In genomic region chr13:113273856-113274590, GRCh38 we compare ENCODE assay signal across 12 cellular contexts. TPM values are rescaled to one million over a fixed set of nuclear protein-coding genes. Genes with fewer than 3 reads are reported as not detected.
A peak's percentile ranks its signal among the peaks of the same experiment; 100 is the strongest.
DNase-seq lines count a peak whose midpoint lies in the region; ATAC-seq and TF ChIP-seq lines count a peak whose summit lies in the region.
"Had no signal": no experiment of that assay in that cellular context is flagged by ENCODE, and none has a peak within 500 bp of the region (broad histone marks: within the 10 kb centered on the region; RNA-seq: fewer than 3 reads in every experiment).

No MANE protein-coding gene starts in this region.

- DNase-seq in Caki2 (ENCODE audit: low read depth) (peak; percentile 82), M059J (ENCODE audit: low read depth) (peak; percentile 54), dermis blood vessel endothelial cell (peak; percentile 19), neural crest cell (ENCODE audit: low read depth, low spot score) (no peak), NCI-H1048 (lab: John Stamatoyannopoulos, UW) (no peak)
- no peak for DNase-seq in stimulated activated CD4-positive, alpha-beta T cell treated with anti-CD3 and anti-CD28 coated beads, Interleukin-1b, Interleukin-23, amount 100 ng/mL, for 48 hours
- DNase-seq: effector memory CD8-positive, alpha-beta T cell; NCI-H2029; stimulated activated CD4-positive, alpha-beta T cell treated with anti-CD3 and anti-CD28 coated beads, Interleukin-2, amount 100 ng/mL, for 48 hours; SW 1271 had no signal

- H3K4me3 Mint-ChIP-seq in neural crest cell: no peak overlapping the region
- H3K4me3 Mint-ChIP-seq: effector memory CD8-positive, alpha-beta T cell had no signal

- H3K9me3 Mint-ChIP-seq in neural crest cell: peaks cover 7% of the 10 kb centered on the region
- H3K9me3 Mint-ChIP-seq: effector memory CD8-positive, alpha-beta T cell had no signal

- peak overlapping the region; percentile 92 for H3K27ac Mint-ChIP-seq in neural crest cell (ENCODE audit: unreplicated experiment)
- H3K27ac Mint-ChIP-seq: effector memory CD8-positive, alpha-beta T cell had no signal

- no peak for TF ChIP-seq CTCF in neural crest cell (conservative IDR thresholded peaks at IDR 0.05)

- ATAC-seq in GM21825 (IDR thresholded peaks at IDR 0.05; ENCODE audit: unreplicated experiment): no peak
- no peak for ATAC-seq in GM21619 (IDR thresholded peaks at IDR 0.05; ENCODE audit: unreplicated experiment)
- ATAC-seq: effector memory CD8-positive, alpha-beta T cell had no signal

- H3K27me3 Mint-ChIP-seq in neural crest cell (ENCODE audit: low read depth): peaks cover 4% of the 10 kb centered on the region

- peaks cover 10% of the 10 kb centered on the region for H3K4me1 Mint-ChIP-seq in neural crest cell

- H3K36me3 Mint-ChIP-seq in neural crest cell (ENCODE audit: low read depth): peaks cover 7% of the 10 kb centered on the region

- in situ Hi-C loops in Caki2 (cut with HindIII; ENCODE audit: low pct_unique_long_range_greater_than_20kb, low sequenced_read_pairs): no loop called here

RNA-seq across cellular contexts. Expression of gene LAMP1, which starts 23.0 kb away (rescaled TPM):
- total RNA-seq in Caki2 (2014; rRNA removed; shearing (Covaris generic); ENCODE audit: low replicate concordance): 114 and 155 TPM in 2 replicates
- 167 and 230 TPM in 2 replicates for total RNA-seq in M059J (2014; rRNA removed; shearing (Covaris generic))
- total RNA-seq in dermis blood vessel endothelial cell (207 and 221 TPM in 2 replicates), neural crest cell (104 and 110 TPM in 2 replicates)

Comparison
In these comparisons a context has a peak if more than half of its experiments do, and no peak if none do; other contexts are left out.
1. DNase-seq: peak in Caki2 (single experiment), M059J (single experiment) and dermis blood vessel endothelial cell (single experiment); none in neural crest cell (single experiment), stimulated activated CD4-positive, alpha-beta T cell treated with anti-CD3 and anti-CD28 coated beads, Interleukin-1b, Interleukin-23, amount 100 ng/mL, for 48 hours (single experiment) and NCI-H1048 (single experiment).